14 cellular contexts compared by ENCODE assay signal in genomic region chr4:1230971-1231636, GRCh38.
"Had no signal": no experiment of that assay in that cellular context is flagged by ENCODE, and none has a peak within 500 bp of the region (broad histone marks: within the 10 kb centered on the region; RNA-seq: fewer than 3 reads in every experiment).

No MANE protein-coding gene starts in this region.

- H3K27me3 ChIP-seq: heart left ventricle, right atrium auricular region, upper lobe of left lung, uterus had no signal

- H3K9me3 ChIP-seq: heart left ventricle, lower lobe of right lung, right atrium auricular region, upper lobe of left lung, uterus had no signal

- H3K9me3 Mint-ChIP-seq: memory B cell, naive B cell had no signal

- H3K4me3 ChIP-seq: heart left ventricle, lower lobe of right lung, right atrium auricular region, smooth muscle cell, upper lobe of left lung, uterus had no signal

- H3K27ac Mint-ChIP-seq: memory B cell had no signal

- H3K27me3 Mint-ChIP-seq: memory B cell, naive B cell had no signal

- H3K36me3 ChIP-seq: uterus had no signal

- H3K27ac ChIP-seq: heart left ventricle, lower lobe of right lung, right atrium auricular region, upper lobe of left lung, uterus had no signal

- H3K4me3 Mint-ChIP-seq: memory B cell had no signal

- DNase-seq: effector memory CD4-positive, alpha-beta T cell; hippocampal formation; kidney glomerular epithelial cell; lower lobe of right lung; naive B cell; stimulated activated CD4-positive, alpha-beta T cell treated with anti-CD3 and anti-CD28 coated beads, Interleukin-2, amount 100 ng/mL, for 48 hours; stimulated activated naive CD4-positive, alpha-beta T cell treated with Interleukin-2 at 50 U/mL for 16 hours; uterus had no signal

- ATAC-seq: heart left ventricle, left lobe of liver, lower lobe of right lung had no signal

- H3K4me2 ChIP-seq: smooth muscle cell had no signal
